16 cellular contexts compared by ENCODE assay signal in genomic region chr5:158725223-158725825, GRCh38.
A peak's percentile ranks its signal among the peaks of the same experiment; 100 is the strongest.
DNase-seq lines count a peak whose midpoint lies in the region; TF ChIP-seq lines count a peak whose summit lies in the region.
"Had no signal": no experiment of that assay in that cellular context is flagged by ENCODE, and none has a peak within 500 bp of the region (broad histone marks: within the 10 kb centered on the region; RNA-seq: fewer than 3 reads in every experiment).

No MANE protein-coding gene starts in this region.

- H3K79me1 ChIP-seq in mesendoderm (ENCODE audit: low read length) = no peaks in the 10 kb centered on the region

- no peak overlapping the region for H2BK15ac ChIP-seq in mesendoderm (replicated peaks; ENCODE audit: low read depth)

- no peak overlapping the region for H3K56ac ChIP-seq in mesendoderm (ENCODE audit: low read length)

- intact Hi-C loops in Caco-2 (cut with micrococcal nuclease; ENCODE audit: unreplicated experiment) = loop anchor here (1.0 kb wide), 1 partner anchor 30 kb away; no protein-coding TSS in a partner anchor

- no peaks in the 10 kb centered on the region for H3K9me3 ChIP-seq in Caco-2
- H3K9me3 ChIP-seq: neutrophil, upper lobe of right lung had no signal

- H3K27ac ChIP-seq in mesendoderm (ENCODE audit: low read depth, low read length) = no peak overlapping the region
- H3K27ac ChIP-seq: neutrophil, upper lobe of right lung had no signal

- H3K23ac ChIP-seq in mesendoderm (ENCODE audit: low read length) = no peak overlapping the region

- POLR2A ChIA-PET in Caco-2 (lab: Charles Lee) = no interaction called here

- H3K4me1 ChIP-seq in mesendoderm (ENCODE audit: control insufficient read depth, low read depth, low read length) (no peaks in the 10 kb centered on the region), Caco-2 (no peaks in the 10 kb centered on the region)

- no peak overlapping the region for H3K4me2 ChIP-seq in mesendoderm (ENCODE audit: low read length)

- in situ Hi-C loops in ACHN (cut with HindIII; ENCODE audit: low pct_ligation_motif_present, low pct_unique_long_range_greater_than_20kb, low sequenced_read_pairs) = no loop called here

- H3K9me3 Mint-ChIP-seq in Caco-2 (ENCODE audit: unreplicated experiment) = no peaks in the 10 kb centered on the region
- H3K9me3 Mint-ChIP-seq: activated naive CD8-positive, alpha-beta T cell treated with anti-CD3 and anti-CD28 coated beads, Interleukin-2, amount 50 U/mL, for 24 hours; dendritic cell treated with granulocyte-macrophage colony-stimulating factor and Interleukin-4, amounts not matched to agents 40 ng/mL and 50 ng/mL, for 4 days had no signal

- no peaks in the 10 kb centered on the region for H3K4me1 Mint-ChIP-seq in Caco-2 (ENCODE audit: low read depth, unreplicated experiment)
- H3K4me1 Mint-ChIP-seq: activated naive CD8-positive, alpha-beta T cell treated with anti-CD3 and anti-CD28 coated beads, Interleukin-2, amount 50 U/mL, for 24 hours had no signal

- H3K27me3 Mint-ChIP-seq in Caco-2 (ENCODE audit: insufficient read depth, unreplicated experiment) = peaks cover 15% of the 10 kb centered on the region

- H3K9ac ChIP-seq in mesendoderm (ENCODE audit: low read length) = no peak overlapping the region

- no peaks in the 10 kb centered on the region for H3K27me3 ChIP-seq in mesendoderm (ENCODE audit: insufficient read depth, low read length, poor library complexity)
- no peaks in the 10 kb centered on the region; the same call in 1 of the 2 replicates for H3K27me3 ChIP-seq in Caco-2 (replicated peaks; ENCODE audit: control insufficient read depth, insufficient read depth, low read length)
- H3K27me3 ChIP-seq: upper lobe of right lung had no signal

- CTCF ChIA-PET in Caco-2 (lab: Charles Lee) = no interaction called here

- H3K4me3 ChIP-seq in mesendoderm (ENCODE audit: low read length) (no peak overlapping the region), Caco-2 (ENCODE audit: low read depth, low read length) (no peak overlapping the region)
- H3K4me3 ChIP-seq: upper lobe of right lung had no signal

- H3K36me3 Mint-ChIP-seq in Caco-2 (ENCODE audit: insufficient read depth, unreplicated experiment) = no peaks in the 10 kb centered on the region

- no CpG with 5 or more reads among the region's 3 CpGs for WGBS in mesendoderm (ENCODE audit: extremely low coverage, insufficient coverage, low lambda C conversion rate)

- no peak overlapping the region for H3K27ac Mint-ChIP-seq in Caco-2 (ENCODE audit: unreplicated experiment)
- H3K27ac Mint-ChIP-seq: activated naive CD8-positive, alpha-beta T cell treated with anti-CD3 and anti-CD28 coated beads, Interleukin-2, amount 50 U/mL, for 24 hours; dendritic cell treated with granulocyte-macrophage colony-stimulating factor and Interleukin-4, amounts not matched to agents 40 ng/mL and 50 ng/mL, for 4 days had no signal

- no peak overlapping the region for H3K4ac ChIP-seq in mesendoderm (ENCODE audit: low read depth, low read length)

- DNase-seq in SIG-M5 treated with dmso at 0.1 percent for 504 hours (lab: John Stamatoyannopoulos, UW; ENCODE audit: unreplicated experiment) (peak; percentile 8), SIG-M5 (lab: John Stamatoyannopoulos, UW) (no peak), NCI-H82 treated with DMSO at 0.1 percent for 48 hours (lab: John Stamatoyannopoulos, UW; ENCODE audit: unreplicated experiment) (peak; percentile 36), fibroblast of gingiva (ENCODE audit: low read depth) (peak; percentile 72), mesendoderm (no peak), Caco-2 (no peak), ACHN (no peak)
- no peak for DNase-seq in stimulated activated CD4-positive, alpha-beta T cell treated with anti-CD3 and anti-CD28 coated beads, Interleukin-2, amount 100 ng/mL, for 24 hours
- DNase-seq: activated CD8-positive, alpha-beta memory T cell treated with anti-CD3 and anti-CD28 coated beads, Interleukin-2, amount 50 U/mL, for 48 hours; activated naive CD8-positive, alpha-beta T cell treated with anti-CD3 and anti-CD28 coated beads, Interleukin-2, amount 50 U/mL, for 24 hours; kidney glomerular epithelial cell; NCI-H1436 treated with DMSO at 0.1 percent for 48 hours; stimulated activated CD4-positive, alpha-beta T cell treated with anti-CD3 and anti-CD28 coated beads, Interleukin-12 subunit alpha, Interleukin-12 subunit beta, amount 100 ng/mL, for 4 hours; upper lobe of right lung had no signal

- no TSS peak for BruUV-seq in Caco-2 (replicated peaks; lab: Mats Ljungman, UMichigan)

- no peaks in the 10 kb centered on the region for H3K36me3 ChIP-seq in mesendoderm (ENCODE audit: control insufficient read depth, insufficient read depth, low read length)
- H3K36me3 ChIP-seq in Caco-2 (ENCODE audit: control insufficient read depth, insufficient read depth, low read length) = no peaks in the 10 kb centered on the region
- H3K36me3 ChIP-seq: neutrophil, upper lobe of right lung had no signal

- no peak overlapping the region for H4K5ac ChIP-seq in mesendoderm (ENCODE audit: low read length)

- TF ChIP-seq CTCF in Caco-2 (IDR thresholded peaks at IDR 0.05; ENCODE audit: insufficient read depth in 1 of 2, low read depth in 1 of 2, low read length in 1 of 2, severe bottlenecking in 1 of 2, unreplicated experiment in 1 of 2) = no peak

- no peak overlapping the region for H2BK5ac ChIP-seq in mesendoderm (ENCODE audit: low read length)

- no peak overlapping the region for H4K8ac ChIP-seq in mesendoderm (ENCODE audit: low read depth, low read length)

- H2AK5ac ChIP-seq in mesendoderm (ENCODE audit: low read length) = no peak overlapping the region

- no peak overlapping the region for H2BK120ac ChIP-seq in mesendoderm (ENCODE audit: low read depth, low read length)

- no peaks in the 10 kb centered on the region for H3K79me2 ChIP-seq in mesendoderm (ENCODE audit: control insufficient read depth, insufficient read depth, low read length)

- no peak overlapping the region for H3K4me3 Mint-ChIP-seq in Caco-2 (ENCODE audit: unreplicated experiment)
- H3K4me3 Mint-ChIP-seq: activated naive CD8-positive, alpha-beta T cell treated with anti-CD3 and anti-CD28 coated beads, Interleukin-2, amount 50 U/mL, for 24 hours; dendritic cell treated with granulocyte-macrophage colony-stimulating factor and Interleukin-4, amounts not matched to agents 40 ng/mL and 50 ng/mL, for 4 days had no signal

- no peak overlapping the region for H3K18ac ChIP-seq in mesendoderm (ENCODE audit: low read length)

Comparison
In these comparisons a context has a peak if more than half of its experiments do, and no peak if none do; other contexts are left out.
1. DNase-seq: peak in SIG-M5 treated with dmso at 0.1 percent for 504 hours (single experiment), NCI-H82 treated with DMSO at 0.1 percent for 48 hours (single experiment) and fibroblast of gingiva (single experiment); none in SIG-M5 (single experiment), stimulated activated CD4-positive, alpha-beta T cell treated with anti-CD3 and anti-CD28 coated beads, Interleukin-2, amount 100 ng/mL, for 24 hours (0 of 2), mesendoderm (single experiment), Caco-2 (0 of 2) and ACHN (single experiment).